7 cellular contexts compared by ENCODE assay signal in genomic region chr11:8593455-8593854, GRCh38. TPM values are rescaled to one million over a fixed set of nuclear protein-coding genes. Genes with fewer than 3 reads are reported as not detected.
DNase-seq lines count a peak whose midpoint lies in the region; ATAC-seq, FAIRE-seq and TF ChIP-seq lines count a peak whose summit lies in the region.

No MANE protein-coding gene starts in this region.

- H3K27ac ChIP-seq in mucosa of rectum (ENCODE audit: low read depth in 2 of 2, low read length in 2 of 2), result no peak overlapping the region

- no peaks in the 10 kb centered on the region for H3K9me3 ChIP-seq in mucosa of rectum (ENCODE audit: control insufficient read depth in 2 of 2, low read length in 2 of 2)

- peaks cover 3% of the 10 kb centered on the region for H3K27me3 Mint-ChIP-seq in brain

- no peaks in the 10 kb centered on the region for H3K36me3 Mint-ChIP-seq in brain

- peaks cover 49% of the 10 kb centered on the region for H3K4me1 Mint-ChIP-seq in brain

- H3K4me3 ChIP-seq in mucosa of rectum (ENCODE audit: low read length in 2 of 2), result peak overlapping the region; percentile 58 to 63

- H3K4me1 ChIP-seq in mucosa of rectum (ENCODE audit: control insufficient read depth in 2 of 2, insufficient read depth in 2 of 2, low read length in 2 of 2), result peaks cover 0 to 6% of the 10 kb centered on the region in 2 donors

- peak overlapping the region in 1 of 2 donors; percentile 49 for H3K9ac ChIP-seq in mucosa of rectum (ENCODE audit: low read depth in 1 of 2, low read length in 2 of 2)

- peak overlapping the region; percentile 83 to 96 (median 89) for H3K4me3 Mint-ChIP-seq in brain

- no peaks in the 10 kb centered on the region for H3K9me3 Mint-ChIP-seq in brain

- no peak for DNase-seq in GM19239 (ENCODE audit: insufficient read length, low spot score)
- DNase-seq in OCI-M1 (lab: John Stamatoyannopoulos, UW), result no peak
- DNase-seq in stimulated activated CD4-positive, alpha-beta T cell treated with anti-CD3 and anti-CD28 coated beads, Interleukin-12 subunit alpha, Interleukin-12 subunit beta, amount 100 ng/mL, for 4 hours, result no peak
- DNase-seq in central memory CD4-positive, alpha-beta T cell, result no peak

- FAIRE-seq in GM19239 (lab: Jason Lieb, UNC), result peak; percentile 79

- H3K36me3 ChIP-seq in mucosa of rectum (ENCODE audit: control insufficient read depth in 2 of 2, insufficient read depth in 2 of 2, low read length in 2 of 2), result no peaks in the 10 kb centered on the region

- H3K27ac Mint-ChIP-seq in brain, result peak overlapping the region in 3 of 5 experiments; percentile 15 to 91 (median 78)

- peak; percentile 19 for ATAC-seq in HG03064 (IDR thresholded peaks at IDR 0.05; ENCODE audit: low read depth, unreplicated experiment)

- TF ChIP-seq CTCF in brain (conservative IDR thresholded peaks at IDR 0.05), result no peak

- peaks cover 0 to 6% of the 10 kb centered on the region in 2 donors for H3K27me3 ChIP-seq in mucosa of rectum (ENCODE audit: control insufficient read depth in 2 of 2, insufficient read depth in 2 of 2, low read length in 2 of 2)

RNA-seq across cellular contexts. Expression of gene STK33, which starts 0.6 kb away (rescaled TPM):
- 8.6 TPM for polyA plus RNA-seq in brain (ENCODE audit: insufficient read depth, low read depth, low replicate concordance)
